In the genomic region with DNA sequence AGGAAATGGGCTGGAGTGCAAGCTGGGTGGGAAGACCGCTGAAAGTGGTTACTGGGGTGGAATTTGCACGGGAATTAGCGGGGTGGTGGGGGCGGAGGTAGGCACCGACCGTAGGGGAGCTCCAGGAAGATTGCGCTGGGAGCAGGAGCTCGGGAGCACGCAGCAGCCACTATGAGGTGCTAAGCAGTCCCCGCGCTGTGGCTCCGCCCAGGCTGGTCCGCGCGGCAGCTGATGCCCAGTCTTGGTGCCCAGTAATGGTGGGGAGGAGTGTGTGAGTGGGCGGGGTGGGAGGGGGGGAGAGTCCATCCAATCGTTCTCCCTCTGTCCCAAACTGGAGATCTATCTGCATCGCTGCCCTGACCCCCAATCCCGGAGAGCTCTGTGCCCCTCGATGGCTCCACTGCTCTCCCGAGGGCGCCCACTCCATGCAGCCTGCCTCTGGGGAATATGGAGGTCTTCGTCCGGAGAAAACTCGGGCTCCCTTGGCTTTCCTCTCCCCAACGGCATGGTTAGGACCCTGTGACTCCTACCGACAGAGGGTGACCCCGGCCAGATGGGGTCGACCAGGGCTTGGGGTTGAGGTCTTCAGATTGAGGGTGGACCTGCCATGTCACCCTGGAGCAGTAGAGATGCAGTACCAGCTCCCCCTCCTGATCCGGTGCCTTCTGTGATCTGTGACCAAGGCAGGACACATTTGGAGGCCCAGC, we compare ENCODE assay signal across 2 cellular contexts.
TF ChIP-seq lines count a peak whose summit lies in the region.

No MANE protein-coding gene starts in this region.

TF ChIP-seq in IMR-90, 13 proteins besides CTCF, POLR2A, EP300 and RAD21:
- no peak for TF ChIP-seq CEBPB (IDR thresholded peaks at IDR 0.05; ENCODE audit: low read depth, low read length)
- TF ChIP-seq, protein P1, sequence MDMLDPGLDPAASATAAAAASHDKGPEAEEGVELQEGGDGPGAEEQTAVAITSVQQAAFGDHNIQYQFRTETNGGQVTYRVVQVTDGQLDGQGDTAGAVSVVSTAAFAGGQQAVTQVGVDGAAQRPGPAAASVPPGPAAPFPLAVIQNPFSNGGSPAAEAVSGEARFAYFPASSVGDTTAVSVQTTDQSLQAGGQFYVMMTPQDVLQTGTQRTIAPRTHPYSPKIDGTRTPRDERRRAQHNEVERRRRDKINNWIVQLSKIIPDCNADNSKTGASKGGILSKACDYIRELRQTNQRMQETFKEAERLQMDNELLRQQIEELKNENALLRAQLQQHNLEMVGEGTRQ (IDR thresholded peaks at IDR 0.05; ENCODE audit: low read depth, low read length): no peak
- no peak for TF ChIP-seq SMC3 (IDR thresholded peaks at IDR 0.05; ENCODE audit: low read depth, low read length)
- no peak for TF ChIP-seq FOS (IDR thresholded peaks at IDR 0.05; ENCODE audit: low read depth, low read length)
- no peak for TF ChIP-seq MAFK (IDR thresholded peaks at IDR 0.05; ENCODE audit: low read depth, low read length)
- no peak for TF ChIP-seq MAZ (IDR thresholded peaks at IDR 0.05; ENCODE audit: borderline replicate concordance, low read depth, low read length)
- no peak for TF ChIP-seq RCOR1 (IDR thresholded peaks at IDR 0.05; ENCODE audit: insufficient replicate concordance, low read length)
- no peak for TF ChIP-seq RFX5 (IDR thresholded peaks at IDR 0.05; ENCODE audit: low read depth, low read length)
- TF ChIP-seq CHD1 (IDR thresholded peaks at IDR 0.05; ENCODE audit: low read depth, low read length): no peak
- TF ChIP-seq BHLHE40 (IDR thresholded peaks at IDR 0.05; ENCODE audit: low read depth, low read length): no peak
- no peak for TF ChIP-seq NFE2L2 (IDR thresholded peaks at IDR 0.05; ENCODE audit: low read depth, low read length)
- TF ChIP-seq, protein P2, sequence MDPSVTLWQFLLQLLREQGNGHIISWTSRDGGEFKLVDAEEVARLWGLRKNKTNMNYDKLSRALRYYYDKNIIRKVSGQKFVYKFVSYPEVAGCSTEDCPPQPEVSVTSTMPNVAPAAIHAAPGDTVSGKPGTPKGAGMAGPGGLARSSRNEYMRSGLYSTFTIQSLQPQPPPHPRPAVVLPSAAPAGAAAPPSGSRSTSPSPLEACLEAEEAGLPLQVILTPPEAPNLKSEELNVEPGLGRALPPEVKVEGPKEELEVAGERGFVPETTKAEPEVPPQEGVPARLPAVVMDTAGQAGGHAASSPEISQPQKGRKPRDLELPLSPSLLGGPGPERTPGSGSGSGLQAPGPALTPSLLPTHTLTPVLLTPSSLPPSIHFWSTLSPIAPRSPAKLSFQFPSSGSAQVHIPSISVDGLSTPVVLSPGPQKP (IDR thresholded peaks at IDR 0.05; ENCODE audit: borderline replicate concordance, low read depth, low read length): no peak
- TF ChIP-seq MXI1 (IDR thresholded peaks at IDR 0.05; ENCODE audit: borderline replicate concordance, low read depth, low read length): no peak

TF ChIP-seq in GM12878, 131 proteins besides CTCF, POLR2A, EP300 and RAD21:
- TF ChIP-seq ESRRA (IDR thresholded peaks at IDR 0.05; ENCODE audit: low read length): no peak
- TF ChIP-seq, protein P3, sequence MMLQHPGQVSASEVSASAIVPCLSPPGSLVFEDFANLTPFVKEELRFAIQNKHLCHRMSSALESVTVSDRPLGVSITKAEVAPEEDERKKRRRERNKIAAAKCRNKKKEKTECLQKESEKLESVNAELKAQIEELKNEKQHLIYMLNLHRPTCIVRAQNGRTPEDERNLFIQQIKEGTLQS (IDR thresholded peaks at IDR 0.05; ENCODE audit: borderline replicate concordance, extremely low read depth, low read depth, low read length): no peak
- TF ChIP-seq NR2F1 (conservative IDR thresholded peaks at IDR 0.05): no peak
- no peak for TF ChIP-seq SRF (IDR thresholded peaks at IDR 0.05; ENCODE audit: low read depth in 2 of 2, low read length in 2 of 2)
- TF ChIP-seq WRNIP1 (IDR thresholded peaks at IDR 0.05; ENCODE audit: borderline replicate concordance, low read depth, low read length): no peak
- TF ChIP-seq JUNB (IDR thresholded peaks at IDR 0.05): no peak
TF ChIP-seq in GM12878: peak in this region for 0.
